In genomic region chr4:792729-793108, GRCh38 we compare ENCODE assay signal across 1 cellular context.
A peak's percentile ranks its signal among the peaks of the same experiment; 100 is the strongest.
TF ChIP-seq lines count a peak whose summit lies in the region.

No MANE protein-coding gene starts in this region.

TF ChIP-seq in GM12878, 131 proteins besides CTCF, POLR2A, EP300 and RAD21 (continued from another document):
- TF ChIP-seq BCLAF1 (IDR thresholded peaks at IDR 0.05) (no peak), IKZF1 (conservative IDR thresholded peaks at IDR 0.05) (no peak), RUNX3 (IDR thresholded peaks at IDR 0.05; ENCODE audit: low read length) (peak; percentile 96), HCFC1 (IDR thresholded peaks at IDR 0.05; ENCODE audit: low read length) (no peak), BMI1 (IDR thresholded peaks at IDR 0.05; ENCODE audit: borderline replicate concordance) (no peak), MYB (IDR thresholded peaks at IDR 0.05; ENCODE audit: borderline replicate concordance, low read depth, low read length) (no peak), RFX5 (IDR thresholded peaks at IDR 0.05; ENCODE audit: low read depth, low read length) (no peak), HDGF (IDR thresholded peaks at IDR 0.05) (no peak; the same call in 1 of the 2 replicates), TCF12 (IDR thresholded peaks at IDR 0.05; ENCODE audit: low read depth, low read length) (peak; percentile 91), CHD4 (IDR thresholded peaks at IDR 0.05) (no peak), RBBP5 (conservative IDR thresholded peaks at IDR 0.05) (no peak), ATF7 (IDR thresholded peaks at IDR 0.05; ENCODE audit: low read depth) (peak; percentile 68), MAX (IDR thresholded peaks at IDR 0.05; ENCODE audit: low read depth, low read length) (peak; percentile 58; the same call in 1 of the 2 replicates), PBX3 (IDR thresholded peaks at IDR 0.05; ENCODE audit: insufficient replicate concordance, low read depth, low read length) (no peak), TCF3 (IDR thresholded peaks at IDR 0.05; ENCODE audit: borderline replicate concordance, insufficient read depth, low read depth, low read length) (peak; percentile 92), SRF (IDR thresholded peaks at IDR 0.05; ENCODE audit: low read depth in 2 of 2, low read length in 2 of 2) (no peak), NBN (IDR thresholded peaks at IDR 0.05) (peak; percentile 94), KLF5 (IDR thresholded peaks at IDR 0.05; ENCODE audit: partially characterized antibody) (peak; percentile 28), MEF2A (IDR thresholded peaks at IDR 0.05; ENCODE audit: insufficient read depth, low read depth, low read length) (no peak), MTA2 (IDR thresholded peaks at IDR 0.05; ENCODE audit: low read depth) (peak; percentile 75), FOS (IDR thresholded peaks at IDR 0.05; ENCODE audit: borderline replicate concordance, extremely low read depth, insufficient read length) (no peak), CBFB (IDR thresholded peaks at IDR 0.05; ENCODE audit: low read depth) (peak; percentile 80; the same call in 1 of the 2 replicates), IKZF2 (IDR thresholded peaks at IDR 0.05) (peak; percentile 36 to 71; a peak in 3 of 4 replicates), SREBF1 (IDR thresholded peaks at IDR 0.05; ENCODE audit: low read length) (no peak), CREB1 (IDR thresholded peaks at IDR 0.05; ENCODE audit: low read depth) (peak; percentile 37; the same call in 1 of the 2 replicates), PAX8 (IDR thresholded peaks at IDR 0.05) (no peak)
- TF ChIP-seq, protein P1, sequence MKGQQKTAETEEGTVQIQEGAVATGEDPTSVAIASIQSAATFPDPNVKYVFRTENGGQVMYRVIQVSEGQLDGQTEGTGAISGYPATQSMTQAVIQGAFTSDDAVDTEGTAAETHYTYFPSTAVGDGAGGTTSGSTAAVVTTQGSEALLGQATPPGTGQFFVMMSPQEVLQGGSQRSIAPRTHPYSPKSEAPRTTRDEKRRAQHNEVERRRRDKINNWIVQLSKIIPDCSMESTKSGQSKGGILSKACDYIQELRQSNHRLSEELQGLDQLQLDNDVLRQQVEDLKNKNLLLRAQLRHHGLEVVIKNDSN (IDR thresholded peaks at IDR 0.05; ENCODE audit: borderline replicate concordance, extremely low read length, insufficient read depth, low read depth, low read length): peak; percentile 69
- TF ChIP-seq, protein P2, sequence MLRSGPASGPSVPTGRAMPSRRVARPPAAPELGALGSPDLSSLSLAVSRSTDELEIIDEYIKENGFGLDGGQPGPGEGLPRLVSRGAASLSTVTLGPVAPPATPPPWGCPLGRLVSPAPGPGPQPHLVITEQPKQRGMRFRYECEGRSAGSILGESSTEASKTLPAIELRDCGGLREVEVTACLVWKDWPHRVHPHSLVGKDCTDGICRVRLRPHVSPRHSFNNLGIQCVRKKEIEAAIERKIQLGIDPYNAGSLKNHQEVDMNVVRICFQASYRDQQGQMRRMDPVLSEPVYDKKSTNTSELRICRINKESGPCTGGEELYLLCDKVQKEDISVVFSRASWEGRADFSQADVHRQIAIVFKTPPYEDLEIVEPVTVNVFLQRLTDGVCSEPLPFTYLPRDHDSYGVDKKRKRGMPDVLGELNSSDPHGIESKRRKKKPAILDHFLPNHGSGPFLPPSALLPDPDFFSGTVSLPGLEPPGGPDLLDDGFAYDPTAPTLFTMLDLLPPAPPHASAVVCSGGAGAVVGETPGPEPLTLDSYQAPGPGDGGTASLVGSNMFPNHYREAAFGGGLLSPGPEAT (IDR thresholded peaks at IDR 0.05; ENCODE audit: low read depth): peak; percentile 67
- TF ChIP-seq, protein P3, sequence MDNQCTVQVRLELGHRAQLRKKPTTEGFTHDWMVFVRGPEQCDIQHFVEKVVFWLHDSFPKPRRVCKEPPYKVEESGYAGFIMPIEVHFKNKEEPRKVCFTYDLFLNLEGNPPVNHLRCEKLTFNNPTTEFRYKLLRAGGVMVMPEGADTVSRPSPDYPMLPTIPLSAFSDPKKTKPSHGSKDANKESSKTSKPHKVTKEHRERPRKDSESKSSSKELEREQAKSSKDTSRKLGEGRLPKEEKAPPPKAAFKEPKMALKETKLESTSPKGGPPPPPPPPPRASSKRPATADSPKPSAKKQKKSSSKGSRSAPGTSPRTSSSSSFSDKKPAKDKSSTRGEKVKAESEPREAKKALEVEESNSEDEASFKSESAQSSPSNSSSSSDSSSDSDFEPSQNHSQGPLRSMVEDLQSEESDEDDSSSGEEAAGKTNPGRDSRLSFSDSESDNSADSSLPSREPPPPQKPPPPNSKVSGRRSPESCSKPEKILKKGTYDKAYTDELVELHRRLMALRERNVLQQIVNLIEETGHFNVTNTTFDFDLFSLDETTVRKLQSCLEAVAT (IDR thresholded peaks at IDR 0.05): peak; percentile 97
- TF ChIP-seq, protein P4, sequence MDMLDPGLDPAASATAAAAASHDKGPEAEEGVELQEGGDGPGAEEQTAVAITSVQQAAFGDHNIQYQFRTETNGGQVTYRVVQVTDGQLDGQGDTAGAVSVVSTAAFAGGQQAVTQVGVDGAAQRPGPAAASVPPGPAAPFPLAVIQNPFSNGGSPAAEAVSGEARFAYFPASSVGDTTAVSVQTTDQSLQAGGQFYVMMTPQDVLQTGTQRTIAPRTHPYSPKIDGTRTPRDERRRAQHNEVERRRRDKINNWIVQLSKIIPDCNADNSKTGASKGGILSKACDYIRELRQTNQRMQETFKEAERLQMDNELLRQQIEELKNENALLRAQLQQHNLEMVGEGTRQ (IDR thresholded peaks at IDR 0.05; ENCODE audit: borderline replicate concordance, low read depth, low read length): peak; percentile 11; the same call in 1 of the 2 replicates
- TF ChIP-seq, protein P5, sequence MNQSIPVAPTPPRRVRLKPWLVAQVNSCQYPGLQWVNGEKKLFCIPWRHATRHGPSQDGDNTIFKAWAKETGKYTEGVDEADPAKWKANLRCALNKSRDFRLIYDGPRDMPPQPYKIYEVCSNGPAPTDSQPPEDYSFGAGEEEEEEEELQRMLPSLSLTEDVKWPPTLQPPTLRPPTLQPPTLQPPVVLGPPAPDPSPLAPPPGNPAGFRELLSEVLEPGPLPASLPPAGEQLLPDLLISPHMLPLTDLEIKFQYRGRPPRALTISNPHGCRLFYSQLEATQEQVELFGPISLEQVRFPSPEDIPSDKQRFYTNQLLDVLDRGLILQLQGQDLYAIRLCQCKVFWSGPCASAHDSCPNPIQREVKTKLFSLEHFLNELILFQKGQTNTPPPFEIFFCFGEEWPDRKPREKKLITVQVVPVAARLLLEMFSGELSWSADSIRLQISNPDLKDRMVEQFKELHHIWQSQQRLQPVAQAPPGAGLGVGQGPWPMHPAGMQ (IDR thresholded peaks at IDR 0.05; ENCODE audit: borderline replicate concordance): peak; percentile 89
- TF ChIP-seq, protein P6, sequence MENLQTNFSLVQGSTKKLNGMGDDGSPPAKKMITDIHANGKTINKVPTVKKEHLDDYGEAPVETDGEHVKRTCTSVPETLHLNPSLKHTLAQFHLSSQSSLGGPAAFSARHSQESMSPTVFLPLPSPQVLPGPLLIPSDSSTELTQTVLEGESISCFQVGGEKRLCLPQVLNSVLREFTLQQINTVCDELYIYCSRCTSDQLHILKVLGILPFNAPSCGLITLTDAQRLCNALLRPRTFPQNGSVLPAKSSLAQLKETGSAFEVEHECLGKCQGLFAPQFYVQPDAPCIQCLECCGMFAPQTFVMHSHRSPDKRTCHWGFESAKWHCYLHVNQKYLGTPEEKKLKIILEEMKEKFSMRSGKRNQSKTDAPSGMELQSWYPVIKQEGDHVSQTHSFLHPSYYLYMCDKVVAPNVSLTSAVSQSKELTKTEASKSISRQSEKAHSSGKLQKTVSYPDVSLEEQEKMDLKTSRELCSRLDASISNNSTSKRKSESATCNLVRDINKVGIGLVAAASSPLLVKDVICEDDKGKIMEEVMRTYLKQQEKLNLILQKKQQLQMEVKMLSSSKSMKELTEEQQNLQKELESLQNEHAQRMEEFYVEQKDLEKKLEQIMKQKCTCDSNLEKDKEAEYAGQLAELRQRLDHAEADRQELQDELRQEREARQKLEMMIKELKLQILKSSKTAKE (IDR thresholded peaks at IDR 0.05; ENCODE audit: low read depth, poor library complexity, severe bottlenecking): peak; percentile 25
- TF ChIP-seq, protein P7, sequence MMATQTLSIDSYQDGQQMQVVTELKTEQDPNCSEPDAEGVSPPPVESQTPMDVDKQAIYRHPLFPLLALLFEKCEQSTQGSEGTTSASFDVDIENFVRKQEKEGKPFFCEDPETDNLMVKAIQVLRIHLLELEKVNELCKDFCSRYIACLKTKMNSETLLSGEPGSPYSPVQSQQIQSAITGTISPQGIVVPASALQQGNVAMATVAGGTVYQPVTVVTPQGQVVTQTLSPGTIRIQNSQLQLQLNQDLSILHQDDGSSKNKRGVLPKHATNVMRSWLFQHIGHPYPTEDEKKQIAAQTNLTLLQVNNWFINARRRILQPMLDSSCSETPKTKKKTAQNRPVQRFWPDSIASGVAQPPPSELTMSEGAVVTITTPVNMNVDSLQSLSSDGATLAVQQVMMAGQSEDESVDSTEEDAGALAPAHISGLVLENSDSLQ (IDR thresholded peaks at IDR 0.05): peak; percentile 27; the same call in 1 of the 2 replicates
- TF ChIP-seq, protein P8, sequence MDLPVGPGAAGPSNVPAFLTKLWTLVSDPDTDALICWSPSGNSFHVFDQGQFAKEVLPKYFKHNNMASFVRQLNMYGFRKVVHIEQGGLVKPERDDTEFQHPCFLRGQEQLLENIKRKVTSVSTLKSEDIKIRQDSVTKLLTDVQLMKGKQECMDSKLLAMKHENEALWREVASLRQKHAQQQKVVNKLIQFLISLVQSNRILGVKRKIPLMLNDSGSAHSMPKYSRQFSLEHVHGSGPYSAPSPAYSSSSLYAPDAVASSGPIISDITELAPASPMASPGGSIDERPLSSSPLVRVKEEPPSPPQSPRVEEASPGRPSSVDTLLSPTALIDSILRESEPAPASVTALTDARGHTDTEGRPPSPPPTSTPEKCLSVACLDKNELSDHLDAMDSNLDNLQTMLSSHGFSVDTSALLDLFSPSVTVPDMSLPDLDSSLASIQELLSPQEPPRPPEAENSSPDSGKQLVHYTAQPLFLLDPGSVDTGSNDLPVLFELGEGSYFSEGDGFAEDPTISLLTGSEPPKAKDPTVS (IDR thresholded peaks at IDR 0.05; ENCODE audit: low read depth, low read length): no peak
- TF ChIP-seq, protein P9, sequence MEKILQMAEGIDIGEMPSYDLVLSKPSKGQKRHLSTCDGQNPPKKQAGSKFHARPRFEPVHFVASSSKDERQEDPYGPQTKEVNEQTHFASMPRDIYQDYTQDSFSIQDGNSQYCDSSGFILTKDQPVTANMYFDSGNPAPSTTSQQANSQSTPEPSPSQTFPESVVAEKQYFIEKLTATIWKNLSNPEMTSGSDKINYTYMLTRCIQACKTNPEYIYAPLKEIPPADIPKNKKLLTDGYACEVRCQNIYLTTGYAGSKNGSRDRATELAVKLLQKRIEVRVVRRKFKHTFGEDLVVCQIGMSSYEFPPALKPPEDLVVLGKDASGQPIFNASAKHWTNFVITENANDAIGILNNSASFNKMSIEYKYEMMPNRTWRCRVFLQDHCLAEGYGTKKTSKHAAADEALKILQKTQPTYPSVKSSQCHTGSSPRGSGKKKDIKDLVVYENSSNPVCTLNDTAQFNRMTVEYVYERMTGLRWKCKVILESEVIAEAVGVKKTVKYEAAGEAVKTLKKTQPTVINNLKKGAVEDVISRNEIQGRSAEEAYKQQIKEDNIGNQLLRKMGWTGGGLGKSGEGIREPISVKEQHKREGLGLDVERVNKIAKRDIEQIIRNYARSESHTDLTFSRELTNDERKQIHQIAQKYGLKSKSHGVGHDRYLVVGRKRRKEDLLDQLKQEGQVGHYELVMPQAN (conservative IDR thresholded peaks at IDR 0.05): no peak
- TF ChIP-seq, protein P10, sequence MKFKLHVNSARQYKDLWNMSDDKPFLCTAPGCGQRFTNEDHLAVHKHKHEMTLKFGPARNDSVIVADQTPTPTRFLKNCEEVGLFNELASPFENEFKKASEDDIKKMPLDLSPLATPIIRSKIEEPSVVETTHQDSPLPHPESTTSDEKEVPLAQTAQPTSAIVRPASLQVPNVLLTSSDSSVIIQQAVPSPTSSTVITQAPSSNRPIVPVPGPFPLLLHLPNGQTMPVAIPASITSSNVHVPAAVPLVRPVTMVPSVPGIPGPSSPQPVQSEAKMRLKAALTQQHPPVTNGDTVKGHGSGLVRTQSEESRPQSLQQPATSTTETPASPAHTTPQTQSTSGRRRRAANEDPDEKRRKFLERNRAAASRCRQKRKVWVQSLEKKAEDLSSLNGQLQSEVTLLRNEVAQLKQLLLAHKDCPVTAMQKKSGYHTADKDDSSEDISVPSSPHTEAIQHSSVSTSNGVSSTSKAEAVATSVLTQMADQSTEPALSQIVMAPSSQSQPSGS (IDR thresholded peaks at IDR 0.05; ENCODE audit: low read length): no peak
